ENCODE assay signal across 18 cellular contexts in the genomic region with DNA sequence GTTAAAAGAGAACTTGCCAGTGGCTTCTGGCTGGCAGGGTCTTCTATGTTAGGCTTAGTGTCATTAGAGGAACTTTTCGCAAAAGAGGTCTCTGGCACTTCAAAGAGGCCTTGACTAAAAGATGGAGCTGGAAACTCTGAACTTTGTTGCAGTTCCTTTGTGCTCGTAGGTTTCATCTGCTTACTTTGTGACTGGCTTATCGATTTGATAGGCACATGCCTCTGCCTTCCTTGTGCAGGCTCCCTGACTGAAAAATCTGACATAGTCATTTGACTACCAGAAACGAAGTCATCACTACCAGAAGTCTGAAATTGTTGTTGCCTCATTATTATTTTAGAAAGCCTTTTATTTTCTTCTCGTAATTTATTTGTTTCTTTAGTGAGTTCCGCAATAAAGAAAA.
DNase-seq lines count a peak whose midpoint lies in the region; ATAC-seq and TF ChIP-seq lines count a peak whose summit lies in the region.
"Had no signal": no experiment of that assay in that cellular context is flagged by ENCODE, and none has a peak within 500 bp of the region (broad histone marks: within the 10 kb centered on the region; RNA-seq: fewer than 3 reads in every experiment).

No MANE protein-coding gene starts in this region.

- peaks cover 66% of the 10 kb centered on the region for H3K36me3 Mint-ChIP-seq in activated T-cell treated with anti-CD3 and anti-CD28 coated beads, Interleukin-2, amount 50 U/mL, for 24 hours (ENCODE audit: low read depth)

- H3K9ac ChIP-seq in BLaER1 treated with 17β-estradiol and CSF1 and Interleukin-3, amounts not matched to agents 10 nM and 100 nM: no peak overlapping the region

- H3K27ac ChIP-seq in BLaER1 treated with 17β-estradiol and CSF1 and Interleukin-3, amounts not matched to agents 10 nM and 100 nM: peak overlapping the region in 2 of 11 experiments; percentile 6 to 36; a peak in 4 of 22 replicates
- H3K27ac ChIP-seq in HL-60 (replicated peaks): peak overlapping the region; percentile 78
- peak overlapping the region; percentile 76 for H3K27ac ChIP-seq in neutrophil

- no peak for ATAC-seq in HG03432 (IDR thresholded peaks at IDR 0.05; ENCODE audit: unreplicated experiment)
- ATAC-seq: PC-3 had no signal

- H3K9me3 Mint-ChIP-seq in activated T-cell treated with anti-CD3 and anti-CD28 coated beads, Interleukin-2, amount 50 U/mL, for 24 hours: no peaks in the 10 kb centered on the region
- H3K9me3 Mint-ChIP-seq: IgD-negative memory B cell had no signal

- H3K4me2 ChIP-seq in BLaER1 treated with 17β-estradiol and CSF1 and Interleukin-3, amounts not matched to agents 10 nM and 100 nM: peak overlapping the region in 7 of 11 experiments; percentile 16 to 55 (median 41); a peak in 7 of 22 replicates

- H3K36me3 ChIP-seq in BLaER1 treated with 17β-estradiol and CSF1 and Interleukin-3, amounts not matched to agents 10 nM and 100 nM: peaks cover 20 to 86% (median 58%) of the 10 kb centered on the region in 11 experiments
- peaks cover 50% of the 10 kb centered on the region for H3K36me3 ChIP-seq in neutrophil

- no peaks in the 10 kb centered on the region for H3K27me3 ChIP-seq in BLaER1 treated with 17β-estradiol and CSF1 and Interleukin-3, amounts not matched to agents 10 nM and 100 nM
- no peaks in the 10 kb centered on the region for H3K27me3 ChIP-seq in HL-60 (ENCODE audit: insufficient read depth, poor library complexity, severe bottlenecking)
- H3K27me3 ChIP-seq in neutrophil: no peaks in the 10 kb centered on the region

- peaks cover 17% of the 10 kb centered on the region for H3K27me3 Mint-ChIP-seq in activated T-cell treated with anti-CD3 and anti-CD28 coated beads, Interleukin-2, amount 50 U/mL, for 24 hours

- H4K20me1 ChIP-seq in BLaER1 treated with 17β-estradiol and CSF1 and Interleukin-3, amounts not matched to agents 10 nM and 100 nM: peaks cover 0 to 2% (median 0%) of the 10 kb centered on the region in 11 experiments; a peak in 1 of 22 replicates

- DNase-seq in activated T-cell treated with anti-CD3 and anti-CD28 coated beads, Interleukin-2, amount 50 U/mL, for 24 hours: no peak
- DNase-seq in activated T-cell treated with anti-CD3 and anti-CD28 coated beads, Interleukin-2, amount 50 U/mL, for 1 hour: no peak
- DNase-seq in HL-60 (ENCODE audit: low read depth in 1 of 2, low spot score in 1 of 2) (no peak), NCI-H524 treated with DMSO at 0.1 percent for 48 hours (lab: John Stamatoyannopoulos, UW) (no peak)
- DNase-seq: 8988T, DMS53, GDM1, Karpas-422, NCI-H1694, NCI-H2081, NCI-H2171 treated with DMSO at 0.1 percent for 48 hours, NCI-H526, PC-3, Right ventricle myocardium superior had no signal

- H3K4me3 ChIP-seq in BLaER1 treated with 17β-estradiol and CSF1 and Interleukin-3, amounts not matched to agents 10 nM and 100 nM: no peak overlapping the region
- no peak overlapping the region for H3K4me3 ChIP-seq in HL-60 (replicated peaks; ENCODE audit: insufficient read depth, low read length)
- no peak overlapping the region for H3K4me3 ChIP-seq in neutrophil (ENCODE audit: low read depth in 1 of 2, low read length in 1 of 2)

- no peak for TF ChIP-seq CTCF in HL-60 (IDR thresholded peaks at IDR 0.05; ENCODE audit: insufficient read depth, low read length)
- no peak for TF ChIP-seq CTCF in neutrophil (IDR thresholded peaks at IDR 0.05)

- H3K9me3 ChIP-seq in BLaER1 treated with 17β-estradiol and CSF1 and Interleukin-3, amounts not matched to agents 10 nM and 100 nM (replicated peaks in 1 of 11): peaks cover 0 to 4% (median 0%) of the 10 kb centered on the region in 11 experiments; a peak in 1 of 22 replicates
- H3K9me3 ChIP-seq in neutrophil: no peaks in the 10 kb centered on the region

- no peak overlapping the region for H3K4me3 Mint-ChIP-seq in activated T-cell treated with anti-CD3 and anti-CD28 coated beads, Interleukin-2, amount 50 U/mL, for 24 hours

- H3K27ac Mint-ChIP-seq in activated T-cell treated with anti-CD3 and anti-CD28 coated beads, Interleukin-2, amount 50 U/mL, for 24 hours: peak overlapping the region; percentile 41

- H3K4me1 Mint-ChIP-seq in activated T-cell treated with anti-CD3 and anti-CD28 coated beads, Interleukin-2, amount 50 U/mL, for 24 hours (ENCODE audit: low read depth): peaks cover 4% of the 10 kb centered on the region

- peaks cover 0 to 29% (median 18%) of the 10 kb centered on the region in 10 experiments; a peak in 16 of 20 replicates for H3K4me1 ChIP-seq in BLaER1 treated with 17β-estradiol and CSF1 and Interleukin-3, amounts not matched to agents 10 nM and 100 nM
- peaks cover 39 to 40% of the 10 kb centered on the region in 2 experiments for H3K4me1 ChIP-seq in neutrophil (ENCODE audit: control insufficient read depth in 1 of 2, insufficient read depth in 1 of 2, low read depth in 1 of 2, low read length in 1 of 2)
